Comparison of ENCODE assay signal across 13 cellular contexts in genomic region chr4:1021386-1022050, GRCh38. TPM values are rescaled to one million over a fixed set of nuclear protein-coding genes. Genes with fewer than 3 reads are reported as not detected.
DNase-seq lines count a peak whose midpoint lies in the region; ATAC-seq and TF ChIP-seq lines count a peak whose summit lies in the region.
"Had no signal": no experiment of that assay in that cellular context is flagged by ENCODE, and none has a peak within 500 bp of the region (broad histone marks: within the 10 kb centered on the region; RNA-seq: fewer than 3 reads in every experiment).

No MANE protein-coding gene starts in this region.

- peaks cover 5% of the 10 kb centered on the region for H3K36me3 Mint-ChIP-seq in activated naive CD4-positive, alpha-beta T cell treated with anti-CD3 and anti-CD28 coated beads for 36 hours (ENCODE audit: low read depth)

- H3K4me3 Mint-ChIP-seq in activated naive CD4-positive, alpha-beta T cell treated with anti-CD3 and anti-CD28 coated beads for 36 hours: no peak overlapping the region
- H3K4me3 Mint-ChIP-seq: T-helper 1 cell treated with Interleukin-12 subunit alpha and Interleukin-12 subunit beta and Interleukin-4 antibody, amounts not matched to agents 30 μg/mL and 1 μg/mL, for 36 hours had no signal

- H2AFZ ChIP-seq in OCI-LY3 (ENCODE audit: low read depth, low read length): 0 out of 2 replicates have a peak overlapping the region, but pooled peaks have one; percentile 22
- H2AFZ ChIP-seq: parathyroid adenoma had no signal

- no peaks in the 10 kb centered on the region for H3K9me3 Mint-ChIP-seq in activated naive CD4-positive, alpha-beta T cell treated with anti-CD3 and anti-CD28 coated beads for 36 hours
- H3K9me3 Mint-ChIP-seq: T-helper 1 cell treated with Interleukin-12 subunit alpha and Interleukin-12 subunit beta and Interleukin-4 antibody, amounts not matched to agents 30 μg/mL and 1 μg/mL, for 36 hours had no signal

- H3K9ac ChIP-seq in OCI-LY3 (ENCODE audit: low read length): peak overlapping the region; percentile 39; the same call in 1 of the 2 replicates
- H3K9ac ChIP-seq: parathyroid adenoma had no signal

- no peak for TF ChIP-seq EP300 in suprapubic skin (IDR thresholded peaks at IDR 0.05)

- H3K36me3 ChIP-seq in OCI-LY3 (replicated peaks; ENCODE audit: low read depth, low read length): no peaks in the 10 kb centered on the region
- peaks cover 20% of the 10 kb centered on the region for H3K36me3 ChIP-seq in suprapubic skin

- H3K79me2 ChIP-seq in OCI-LY3 (ENCODE audit: low read length): no peaks in the 10 kb centered on the region
- H3K79me2 ChIP-seq: parathyroid adenoma had no signal

- H3K9me3 ChIP-seq in OCI-LY3 (ENCODE audit: insufficient read depth, low read length) (no peaks in the 10 kb centered on the region), suprapubic skin (no peaks in the 10 kb centered on the region)
- H3K9me3 ChIP-seq: upper lobe of left lung had no signal

- CTCF ChIA-PET in activated naive CD4-positive, alpha-beta T cell treated with anti-CD3 and anti-CD28 coated beads for 36 hours (lab: Charles Lee): no interaction called here

- H3K4me1 ChIP-seq in OCI-LY3 (ENCODE audit: low read length): peaks cover 22% of the 10 kb centered on the region
- H3K4me1 ChIP-seq in suprapubic skin: peaks cover 3% of the 10 kb centered on the region
- H3K4me1 ChIP-seq: parathyroid adenoma, upper lobe of left lung had no signal

- no peaks in the 10 kb centered on the region for H4K20me1 ChIP-seq in OCI-LY3 (ENCODE audit: insufficient read depth, low read length)

- no peaks in the 10 kb centered on the region for H3K27me3 Mint-ChIP-seq in activated naive CD4-positive, alpha-beta T cell treated with anti-CD3 and anti-CD28 coated beads for 36 hours (ENCODE audit: low read depth)

- 100% methylated on average over 2 of the region's 19 CpGs for WGBS in suprapubic skin

- ATAC-seq in GM19438 (IDR thresholded peaks at IDR 0.05; ENCODE audit: low read depth, unreplicated experiment) (peak; percentile 79), HG02938 (IDR thresholded peaks at IDR 0.05; ENCODE audit: unreplicated experiment) (peak; percentile 88), HG03039 (IDR thresholded peaks at IDR 0.05; ENCODE audit: unreplicated experiment) (no peak)

- TF ChIP-seq CTCF in GM12865 (IDR thresholded peaks at IDR 0.05; ENCODE audit: insufficient read depth, low read depth, low read length, missing control alignments) (no peak), OCI-LY3 (IDR thresholded peaks at IDR 0.05; ENCODE audit: low read depth, low read length) (no peak), suprapubic skin (IDR thresholded peaks at IDR 0.05) (no peak)

- no peak overlapping the region for H3K4me3 ChIP-seq in GM12865 (ENCODE audit: low read depth, low read length)
- H3K4me3 ChIP-seq in OCI-LY3 (ENCODE audit: low read length): peak overlapping the region; percentile 50
- no peak overlapping the region for H3K4me3 ChIP-seq in suprapubic skin
- H3K4me3 ChIP-seq: upper lobe of left lung had no signal

- DNase-seq in GM12865 (ENCODE audit: low read depth) (peak; percentile 77), cardiac septum (ENCODE audit: low spot score) (no peak), suprapubic skin (ENCODE audit: low spot score in 2 of 2) (no peak)
- DNase-seq in activated naive CD4-positive, alpha-beta T cell treated with anti-CD3 and anti-CD28 coated beads for 36 hours: no peak
- DNase-seq: left colon, NCI-H1417 had no signal

- H3K4me1 Mint-ChIP-seq in activated naive CD4-positive, alpha-beta T cell treated with anti-CD3 and anti-CD28 coated beads for 36 hours (ENCODE audit: low read depth): peaks cover 7% of the 10 kb centered on the region

- H3K27ac ChIP-seq in OCI-LY3 (ENCODE audit: low read length) (no peak overlapping the region), suprapubic skin (no peak overlapping the region)
- H3K27ac ChIP-seq: parathyroid adenoma, upper lobe of left lung had no signal

- H3K27ac Mint-ChIP-seq in activated naive CD4-positive, alpha-beta T cell treated with anti-CD3 and anti-CD28 coated beads for 36 hours: no peak overlapping the region
- H3K27ac Mint-ChIP-seq: T-helper 1 cell treated with Interleukin-12 subunit alpha and Interleukin-12 subunit beta and Interleukin-4 antibody, amounts not matched to agents 30 μg/mL and 1 μg/mL, for 36 hours had no signal

- no peaks in the 10 kb centered on the region for H3K27me3 ChIP-seq in OCI-LY3 (ENCODE audit: low read depth, low read length)
- no peaks in the 10 kb centered on the region for H3K27me3 ChIP-seq in suprapubic skin
- H3K27me3 ChIP-seq: upper lobe of left lung had no signal

- H3K4me2 ChIP-seq in OCI-LY3 (ENCODE audit: low read length): peak overlapping the region; percentile 73

- TF ChIP-seq POLR2A in suprapubic skin (IDR thresholded peaks at IDR 0.05): no peak

- intact Hi-C loops in activated naive CD4-positive, alpha-beta T cell treated with anti-CD3 and anti-CD28 coated beads for 36 hours (cut with micrococcal nuclease): no loop called here
- intact Hi-C loops in cardiac septum (cut with DNase I): no loop called here

RNA-seq across cellular contexts. Expression of gene FGFRL1, which starts 10.1 kb away (rescaled TPM):
- total RNA-seq in activated naive CD4-positive, alpha-beta T cell treated with anti-CD3 and anti-CD28 coated beads for 36 hours: 1 to 10 TPM; 7.6 to 8.0 TPM
- total RNA-seq in cardiac septum: 28.1 TPM
- 10 to 100 TPM in 3 of 4 donors, 1 to 10 TPM in 1; 9.0 to 19.9 (median 12.0) TPM for total RNA-seq in suprapubic skin

RNA-seq across cellular contexts. Expression of gene SLC26A1, which starts 28.3 kb away (rescaled TPM):
- not detected for total RNA-seq in activated naive CD4-positive, alpha-beta T cell treated with anti-CD3 and anti-CD28 coated beads for 36 hours
- total RNA-seq in cardiac septum (0.22 TPM), suprapubic skin (under 1 TPM in 1 of 4 donors, not detected in 3; 0.30 TPM)

RNA-seq across cellular contexts. Expression of gene IDUA, which starts 34.7 kb away (rescaled TPM):
- 10 to 100 TPM in 1 of 2 experiments, 1 to 10 TPM in 1; 9.5 to 10.5 TPM for total RNA-seq in activated naive CD4-positive, alpha-beta T cell treated with anti-CD3 and anti-CD28 coated beads for 36 hours
- 12.9 TPM for total RNA-seq in cardiac septum
- 10 to 100 TPM; 11.0 to 33.1 (median 19.7) TPM for total RNA-seq in suprapubic skin

RNA-seq across cellular contexts. Expression of gene DGKQ, which starts 48.1 kb away (rescaled TPM):
- total RNA-seq in activated naive CD4-positive, alpha-beta T cell treated with anti-CD3 and anti-CD28 coated beads for 36 hours: 10 to 100 TPM; 10.8 to 11.1 TPM
- total RNA-seq in cardiac septum (5.2 TPM), suprapubic skin (10 to 100 TPM; 19.5 to 27.6 (median 23.8) TPM)
